ENCODE assay signal across 1 cellular context in genomic region chr1:192399161-192399560, GRCh38.
TF ChIP-seq lines count a peak whose summit lies in the region.

No MANE protein-coding gene starts in this region.

TF ChIP-seq in GM23338, 12 proteins besides CTCF, POLR2A, EP300 and RAD21 (continued from another document):
- no peak for TF ChIP-seq REST (IDR thresholded peaks at IDR 0.05; ENCODE audit: unreplicated experiment)
- no peak for TF ChIP-seq EZH2phosphoT487 (IDR thresholded peaks at IDR 0.05; ENCODE audit: unreplicated experiment)
